Comparison of ENCODE assay signal across 6 cellular contexts in the genomic region with DNA sequence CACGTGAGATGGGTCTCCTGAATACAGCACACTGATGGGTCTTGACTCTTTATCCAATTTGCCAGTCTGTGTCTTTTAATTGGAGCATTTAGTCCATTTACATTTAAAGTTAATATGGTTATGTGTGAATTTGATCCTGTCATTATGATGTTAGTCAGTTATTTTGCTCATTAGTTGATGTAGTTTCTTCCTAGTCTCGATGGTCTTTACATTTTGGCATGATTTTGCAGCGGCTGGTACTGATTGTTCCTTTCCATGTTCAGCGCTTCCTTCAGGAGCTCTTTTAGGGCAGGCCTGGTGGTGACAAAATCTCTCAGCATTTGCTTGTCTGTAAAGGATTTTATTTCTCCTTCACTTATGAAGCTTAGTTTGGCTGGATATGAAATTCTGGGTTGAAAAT.
A peak's percentile ranks its signal among the peaks of the same experiment; 100 is the strongest.
DNase-seq lines count a peak whose midpoint lies in the region; ATAC-seq and TF ChIP-seq lines count a peak whose summit lies in the region.
"Not testable (repeated sequence)": the region's sequence is repeated elsewhere in the genome, so short reads cannot be mapped to it uniquely, and the experiment has no call there.

No MANE protein-coding gene starts in this region.

- CTCF ChIA-PET in HEK293T (lab: Yijun Ruan, JAX) = not testable (repeated sequence)

- not testable (repeated sequence) for TF ChIP-seq CTCF in GM23338 (conservative IDR thresholded peaks at IDR 0.05; ENCODE audit: low read depth in 2 of 2); gastroesophageal sphincter (IDR thresholded peaks at IDR 0.05)

- H3K9me2 ChIP-seq in GM23338 (ENCODE audit: insufficient read depth) = peaks cover 19% of the 10 kb centered on the region

- H3K9me3 ChIP-seq in gastroesophageal sphincter = peaks cover 2 to 37% (median 8%) of the 10 kb centered on the region in 3 donors

- H3K27me3 ChIP-seq in GM23338 (ENCODE audit: insufficient read depth); gastroesophageal sphincter: not testable (repeated sequence)

- H2AFZ ChIP-seq in GM23338 = not testable (repeated sequence)

- ATAC-seq in GM23338; gastroesophageal sphincter; naive B cell (ENCODE audit: low read depth in 2 of 2): not testable (repeated sequence)

- not testable (repeated sequence) for H3K27ac ChIP-seq in GM23338 (ENCODE audit: low read depth); gastroesophageal sphincter

- not testable (repeated sequence) for H3K4me3 Mint-ChIP-seq in GM23338, naive B cell

- H3K4me3 ChIP-seq in GM23338, gastroesophageal sphincter: not testable (repeated sequence)

- not testable (repeated sequence) for H3K4me1 ChIP-seq in GM23338 (ENCODE audit: insufficient read depth); gastroesophageal sphincter

- not testable (repeated sequence) for H3F3A ChIP-seq in GM23338 (replicated peaks; ENCODE audit: low read depth)

- H4K20me1 ChIP-seq in GM23338 (replicated peaks; ENCODE audit: insufficient read depth) = not testable (repeated sequence)

- not testable (repeated sequence) for TF ChIP-seq POLR2A in gastroesophageal sphincter (IDR thresholded peaks at IDR 0.05)

- POLR2A ChIA-PET in HEK293T (lab: Yijun Ruan, JAX) = not testable (repeated sequence)

- not testable (repeated sequence) for H3K27ac Mint-ChIP-seq in GM23338, naive B cell

- not testable (repeated sequence) for H3K4me1 Mint-ChIP-seq in GM23338, naive B cell

- H3K27me3 Mint-ChIP-seq in GM23338 (ENCODE audit: insufficient read depth, low read depth, poor library complexity); naive B cell: not testable (repeated sequence)

- not testable (repeated sequence) for DNase-seq in GM23338 (ENCODE audit: low spot score); HEK293T (ENCODE audit: extremely low spot score)
- peak; percentile 4 for DNase-seq in activated CD4-positive, CD25-positive, alpha-beta regulatory T cell treated with anti-CD3 and anti-CD28 coated beads, Interleukin-2, amount 50 U/mL, for 16 hours (ENCODE audit: low read depth, low spot score)
- peak; percentile 2 for DNase-seq in naive B cell
- peak; percentile 27 for DNase-seq in stimulated activated CD8-positive, alpha-beta memory T cell treated with anti-CD3 and anti-CD28 coated beads, Interleukin-4, amount 100 ng/mL, for 48 hours

- TF ChIP-seq EP300 in gastroesophageal sphincter (IDR thresholded peaks at IDR 0.05) = peak; percentile 6

- peaks cover 18% of the 10 kb centered on the region for H3K36me3 ChIP-seq in GM23338 (ENCODE audit: insufficient read depth)
- not testable (repeated sequence) for H3K36me3 ChIP-seq in gastroesophageal sphincter

- not testable (repeated sequence) for H3K36me3 Mint-ChIP-seq in GM23338 (ENCODE audit: low read depth)
- peaks cover 0 to 16% of the 10 kb centered on the region in 2 donors for H3K36me3 Mint-ChIP-seq in naive B cell

- 72 to 81% methylated on average over 4 of the region's 4 CpGs for WGBS in gastroesophageal sphincter (ENCODE audit: low coverage in 1 of 2), 2 donors

- H3K9me3 Mint-ChIP-seq in GM23338 = peaks cover 14% of the 10 kb centered on the region
- peaks cover 5 to 17% (median 11%) of the 10 kb centered on the region in 7 donors for H3K9me3 Mint-ChIP-seq in naive B cell

- H3K4me2 ChIP-seq in GM23338 = not testable (repeated sequence)

- H3K79me2 ChIP-seq in GM23338 (replicated peaks; ENCODE audit: insufficient read depth) = not testable (repeated sequence)

TF ChIP-seq in GM23338, 12 proteins besides CTCF, POLR2A, EP300 and RAD21:
- TF ChIP-seq ZNF114 (CRISPR knock-in tag; IDR thresholded peaks at IDR 0.05) = 0 out of 2 replicates have a peak, but pooled peaks have one; percentile 28
TF ChIP-seq in GM23338: peak in this region for 1; not testable (repeated sequence) for 11.

TF ChIP-seq in HEK293T, 16 proteins besides CTCF, POLR2A, EP300 and RAD21:
- peak; percentile 64; the same call in 1 of the 2 replicates for TF ChIP-seq TARDBP (IDR thresholded peaks at IDR 0.05)
